In genomic region chr17:55366020-55366481, GRCh38 we compare ENCODE assay signal across 17 cellular contexts. TPM values are rescaled to one million over a fixed set of nuclear protein-coding genes. Genes with fewer than 3 reads are reported as not detected.
DNase-seq lines count a peak whose midpoint lies in the region; ATAC-seq, FAIRE-seq and TF ChIP-seq lines count a peak whose summit lies in the region.
"Had no signal": no experiment of that assay in that cellular context is flagged by ENCODE, and none has a peak within 500 bp of the region (broad histone marks: within the 10 kb centered on the region; RNA-seq: fewer than 3 reads in every experiment).

No MANE protein-coding gene starts in this region.

- no peak overlapping the region for H3K4me2 ChIP-seq in GM12878 (ENCODE audit: control insufficient read depth, insufficient read depth)

- TF ChIP-seq EP300 in GM12878 (IDR thresholded peaks at IDR 0.05; ENCODE audit: borderline replicate concordance in 1 of 2, control insufficient read depth in 1 of 2, low read depth in 2 of 2, low read length in 2 of 2): no peak

- TF ChIP-seq RAD21 in GM12878 (IDR thresholded peaks at IDR 0.05; ENCODE audit: insufficient read depth, low read depth, low read length): no peak

- no peak overlapping the region for H3K4me3 ChIP-seq in GM12878
- H3K4me3 ChIP-seq: Peyer's patch had no signal

- TF ChIP-seq CTCF in GM12878 (IDR thresholded peaks at IDR 0.05 in 2 of 3, conservative IDR thresholded peaks at IDR 0.05 in 1 of 3; ENCODE audit: control insufficient read depth in 2 of 3, extremely low read depth in 1 of 3, insufficient read depth in 1 of 3, low read depth in 3 of 3, low read length in 3 of 3): no peak
- TF ChIP-seq CTCF in GM20000 (IDR thresholded peaks at IDR 0.05; ENCODE audit: extremely low read depth, missing control alignments): no peak

- no peaks in the 10 kb centered on the region for H4K20me1 ChIP-seq in GM12878 (ENCODE audit: control insufficient read depth, insufficient read depth)

- H3K27ac ChIP-seq in GM12878 (ENCODE audit: control insufficient read depth, insufficient read depth): no peak overlapping the region
- peak overlapping the region; percentile 36 for H3K27ac ChIP-seq in layer of hippocampus (ENCODE audit: low read depth, low read length)
- H3K27ac ChIP-seq: HL-60, Peyer's patch had no signal

- DNase-seq in NCI-H1694 treated with DMSO at 0.1 percent for 48 hours (lab: John Stamatoyannopoulos, UW) (peak; percentile 32), NCI-H1694 (lab: John Stamatoyannopoulos, UW) (no peak), GM12878 (ENCODE audit: low read depth, low spot score) (no peak), superior temporal gyrus (ENCODE audit: extremely low spot score) (peak; percentile 65), NCI-H2081 treated with DMSO at 0.1 percent for 48 hours (lab: John Stamatoyannopoulos, UW) (no peak), GM20000 (ENCODE audit: low spot score) (no peak), DMS153 (lab: John Stamatoyannopoulos, UW) (no peak)
- DNase-seq: 8988T, COR-L47, DMS79 treated with DMSO at 0.1 percent for 48 hours, GF-D8, GOT3, NCI-H146, Peyer's patch, Right ventricle myocardium superior had no signal

- RAD21 ChIA-PET in GM12878 (lab: Charles Lee; ENCODE audit: unreplicated experiment): interaction anchor here (0.6 kb wide), 1 partner anchor 148 kb away, joined by 3 read pairs; no protein-coding TSS in a partner anchor

- no peaks in the 10 kb centered on the region for H3K36me3 ChIP-seq in GM12878 (ENCODE audit: control insufficient read depth in 2 of 2, insufficient read depth in 2 of 2, low read length in 1 of 2)
- H3K36me3 ChIP-seq: Peyer's patch had no signal

- intact Hi-C loops in GM12878 (cut with micrococcal nuclease; ENCODE audit: unreplicated experiment): no loop called here

- BruUV-seq in GM12878 (replicated peaks; lab: Mats Ljungman, UMichigan): no TSS peak

- FAIRE-seq in GM12878 (lab: Jason Lieb, UNC): peak; percentile 7

- no peaks in the 10 kb centered on the region for H3K4me1 ChIP-seq in GM12878 (ENCODE audit: control insufficient read depth, insufficient read depth, low read length)
- H3K4me1 ChIP-seq: Peyer's patch had no signal

- POLR2A ChIA-PET in GM12878 (lab: Charles Lee): interaction anchor here (0.6 kb wide), 1 partner anchor 176 kb away, joined by 3 read pairs; no protein-coding TSS in a partner anchor

- ATAC-seq in GM12878: no peak

- H3K27me3 ChIP-seq in GM12878 (replicated peaks in 1 of 2; ENCODE audit: control insufficient read depth in 2 of 2, insufficient read depth in 2 of 2, low read length in 1 of 2) (no peaks in the 10 kb centered on the region), layer of hippocampus (ENCODE audit: control insufficient read depth, insufficient read depth, low read length) (no peaks in the 10 kb centered on the region)
- H3K27me3 ChIP-seq: Peyer's patch had no signal

- in situ Hi-C loops in GM12878 (cut with MboI): no loop called here

- no peak overlapping the region for H2AFZ ChIP-seq in GM12878 (ENCODE audit: control insufficient read depth, low read depth, low read length)

- 25% methylated on average over 1 of the region's 1 CpG for WGBS in GM12878 (ENCODE audit: insufficient coverage, insufficient replicate concordance, low lambda C conversion rate, missing lambda C conversion rate)

- H3K9me3 ChIP-seq in GM12878 (replicated peaks; ENCODE audit: control insufficient read depth, insufficient read depth, low read length): peaks cover under 1% of the 10 kb centered on the region; the same call in 2 of the 3 replicates
- H3K9me3 ChIP-seq: Peyer's patch had no signal

- no peak overlapping the region for H3K9ac ChIP-seq in GM12878 (ENCODE audit: control insufficient read depth, insufficient read depth, low read length)

- TF ChIP-seq POLR2A in GM12878 (IDR thresholded peaks at IDR 0.05; ENCODE audit: low read depth, low read length): no peak

- no peaks in the 10 kb centered on the region for H3K79me2 ChIP-seq in GM12878 (ENCODE audit: control insufficient read depth, insufficient read depth, low read length)

- CTCF ChIA-PET in GM12878 (lab: Yijun Ruan, JAX): interaction anchor here (1.1 to 3.4 kb wide), 5 partner anchors 10 to 417 kb away, joined by 3 to 30 read pairs (median 4); no protein-coding TSS in a partner anchor

- SMC1A ChIA-PET in GM12878 (lab: Charles Lee; ENCODE audit: uncharacterized antibody, unreplicated experiment): interaction anchor here (1.0 to 2.5 kb wide), 4 partner anchors 9 to 148 kb away, joined by 4 to 8 read pairs (median 6); no protein-coding TSS in a partner anchor

TF ChIP-seq in GM12878, 131 proteins besides CTCF, POLR2A, EP300 and RAD21:
- no peak for TF ChIP-seq PML (IDR thresholded peaks at IDR 0.05; ENCODE audit: low read length)
- no peak for TF ChIP-seq LARP7 (IDR thresholded peaks at IDR 0.05)
TF ChIP-seq in GM12878: peak in this region for 0.

RNA-seq across cellular contexts. Expression of gene MMD, which starts 55.6 kb away (rescaled TPM):
- total RNA-seq in GM12878 (2013; cell fraction: nucleolus; rRNA removed): 88.8 and 95.5 TPM in 2 replicates
- 22.6 and 28.8 TPM in 2 replicates for total RNA-seq in GM12878 (2014; rRNA removed)
- total RNA-seq in GM12878 (2014; rRNA removed; fragmentation: Illumina TruSeq; extraction: Trizol): 18.6 and 20.6 TPM in 2 replicates
- 24.2 and 25.2 TPM in 2 replicates for total RNA-seq in GM12878 (2021)
- 5.1 TPM for polyA plus RNA-seq in GM12878 (2011; ENCODE audit: low read depth)
- polyA plus RNA-seq in GM12878 (2011; rRNA removed): 46.7 and 53.5 TPM in 2 replicates
- 19.0 and 23.0 TPM in 2 replicates for polyA plus RNA-seq in GM12878 (2011; cell fraction: cytosol; rRNA removed)
- 23.6 and 27.5 TPM in 2 replicates for polyA plus RNA-seq in GM12878 (2011; cell fraction: nucleus; rRNA removed)
- polyA plus RNA-seq in GM12878 (2012): 9.9 and 10.8 TPM in 2 replicates
- 22.1 and 29.2 TPM in 2 replicates for polyA plus RNA-seq in GM12878 (2014; fragmentation: Illumina TruSeq; extraction: Trizol)
- 10 to 100 TPM in 1 of 2 experiments, 1 to 10 TPM in 1; 8.0 to 12.1 TPM for polyA plus RNA-seq in GM12878 (2014; fragmentation: Nextera tagmentation; extraction: Ambion mirVana)
- polyA plus RNA-seq in GM12878 (2014; rRNA removed): 20.3 and 22.8 TPM in 2 replicates
- polyA plus RNA-seq in GM12878 (2016; fragmentation: Nextera tagmentation; extraction: Ambion mirVana): 10 to 100 TPM; 23.0 to 24.0 TPM
- polyA minus RNA-seq in GM12878 (2011; rRNA and poly(A)+ RNA removed): 22.3 and 29.7 TPM in 2 replicates
- 10.5 and 12.4 TPM in 2 replicates for polyA minus RNA-seq in GM12878 (2011; cell fraction: cytosol; rRNA and poly(A)+ RNA removed)
- 27.1 and 30.5 TPM in 2 replicates for polyA minus RNA-seq in GM12878 (2011; cell fraction: nucleus; rRNA and poly(A)+ RNA removed)

Comparison
In these comparisons a context has a peak if more than half of its experiments do, and no peak if none do; other contexts are left out.
1. DNase-seq: peak in NCI-H1694 treated with DMSO at 0.1 percent for 48 hours (single experiment) and superior temporal gyrus (single experiment); none in NCI-H1694 (single experiment), GM12878 (single experiment), NCI-H2081 treated with DMSO at 0.1 percent for 48 hours (single experiment), GM20000 (single experiment) and DMS153 (single experiment).